In genomic region chr3:62027231-62027630, GRCh38 we compare ENCODE assay signal across 1 cellular context.
TF ChIP-seq lines count a peak whose summit lies in the region.

No MANE protein-coding gene starts in this region.

TF ChIP-seq in WTC11, 78 proteins besides CTCF, POLR2A, EP300 and RAD21 (continued from another document):
- TF ChIP-seq ATF6 (CRISPR knock-in tag; IDR thresholded peaks at IDR 0.05) (no peak), CDX4 (CRISPR knock-in tag; IDR thresholded peaks at IDR 0.05; ENCODE audit: borderline replicate concordance) (no peak), NR2C2 (CRISPR knock-in tag; IDR thresholded peaks at IDR 0.05) (no peak), ZNF396 (CRISPR knock-in tag; IDR thresholded peaks at IDR 0.05; ENCODE audit: borderline replicate concordance) (no peak), ZNF281 (CRISPR knock-in tag; IDR thresholded peaks at IDR 0.05) (no peak), MYBL2 (CRISPR knock-in tag; IDR thresholded peaks at IDR 0.05) (no peak), ATF1 (CRISPR knock-in tag; IDR thresholded peaks at IDR 0.05) (no peak), AR (CRISPR knock-in tag; IDR thresholded peaks at IDR 0.05) (no peak), ESRRA (CRISPR knock-in tag; IDR thresholded peaks at IDR 0.05; ENCODE audit: borderline replicate concordance) (no peak), JAZF1 (CRISPR knock-in tag; IDR thresholded peaks at IDR 0.05) (no peak), CBFB (CRISPR knock-in tag; IDR thresholded peaks at IDR 0.05; ENCODE audit: low read depth) (no peak), ZNF219 (CRISPR knock-in tag; IDR thresholded peaks at IDR 0.05; ENCODE audit: borderline replicate concordance) (no peak), PRRX2 (CRISPR knock-in tag; IDR thresholded peaks at IDR 0.05) (no peak), FOXP1 (CRISPR knock-in tag; IDR thresholded peaks at IDR 0.05; ENCODE audit: borderline replicate concordance) (no peak)
